In the genomic region with DNA sequence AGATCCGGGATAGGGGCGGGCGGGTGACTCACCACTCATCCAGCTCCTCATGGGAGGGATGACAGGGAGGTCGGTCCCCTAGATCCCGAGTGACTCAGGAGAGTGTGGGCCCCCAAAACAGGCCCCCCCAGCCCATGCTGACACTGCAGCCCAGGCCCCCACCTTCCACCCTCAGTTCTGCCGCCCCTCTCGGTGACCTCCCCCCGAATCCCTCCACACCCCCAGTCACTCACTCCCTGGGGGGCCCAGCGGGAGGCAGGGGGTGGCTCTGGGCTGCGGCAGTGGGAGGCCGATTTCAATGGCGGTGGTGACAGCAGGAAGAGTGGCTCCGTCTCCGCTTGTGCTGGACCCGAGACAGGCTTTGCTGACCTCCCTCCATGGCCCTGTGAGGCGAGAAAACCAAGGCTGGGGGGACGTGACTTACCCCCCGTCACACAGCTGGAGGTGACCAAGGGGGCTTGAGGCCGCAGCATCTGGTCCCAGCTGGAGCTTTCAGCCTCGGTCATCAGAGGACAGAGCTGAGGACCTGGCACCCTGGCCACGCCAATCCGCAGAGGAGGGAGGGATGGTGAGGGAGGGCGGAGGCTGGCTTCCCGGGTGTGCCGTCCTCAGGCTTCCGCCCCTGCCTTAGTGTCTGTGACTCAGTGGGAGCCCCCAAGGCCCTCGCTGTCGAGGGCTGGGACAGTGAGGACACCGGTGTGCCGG, we compare ENCODE assay signal across 22 cellular contexts. TPM values are rescaled to one million over a fixed set of nuclear protein-coding genes. Genes with fewer than 3 reads are reported as not detected.
A peak's percentile ranks its signal among the peaks of the same experiment; 100 is the strongest.
DNase-seq lines count a peak whose midpoint lies in the region; ATAC-seq and TF ChIP-seq lines count a peak whose summit lies in the region.
"Had no signal": no experiment of that assay in that cellular context is flagged by ENCODE, and none has a peak within 500 bp of the region (broad histone marks: within the 10 kb centered on the region; RNA-seq: fewer than 3 reads in every experiment).

No MANE protein-coding gene starts in this region.

- DNase-seq in AG08396 (ENCODE audit: low spot score): peak; percentile 69
- peak; percentile 76 for DNase-seq in astrocyte of the hippocampus (ENCODE audit: low read depth, low spot score)
- DNase-seq in left lung: no peak
- no peak for DNase-seq in LoVo (ENCODE audit: low spot score)
- no peak for DNase-seq in dermis blood vessel endothelial cell
- no peak for DNase-seq in NOMO-1 (lab: John Stamatoyannopoulos, UW; ENCODE audit: unreplicated experiment in 2 of 2)
- DNase-seq: activated CD4-positive, alpha-beta T cell treated with anti-CD3 and anti-CD28 coated beads, Interleukin-2, amount 10 ng/mL, durations not matched to agents 7 days and 5 days; activated T-cell treated with anti-CD3 and anti-CD28 coated beads, Interleukin-2, amount 50 U/mL, for 4 hours; CD4-positive, CD25-positive, alpha-beta regulatory T cell; effector CD4-positive, alpha-beta T cell; GOT3; heart left ventricle; kidney glomerular epithelial cell; NCI-H2081 treated with DMSO at 0.1 percent for 48 hours; NCI-H345; NCI-H774; stimulated activated naive CD4-positive, alpha-beta T cell treated with Interleukin-2 at 50 U/mL for 16 hours had no signal

- H3K4me1 ChIP-seq in HEK293 (ENCODE audit: control insufficient read depth, insufficient read depth, low read length) (no peaks in the 10 kb centered on the region), left lung (no peaks in the 10 kb centered on the region)

- H3K36me3 ChIP-seq in HEK293 (ENCODE audit: control insufficient read depth in 2 of 2, insufficient read depth in 1 of 2, low read length in 2 of 2): peaks cover 0 to 68% of the 10 kb centered on the region in 2 experiments; a peak in 1 of 3 replicates
- H3K36me3 ChIP-seq in left lung: peaks cover 0 to 24% of the 10 kb centered on the region in 2 donors

- H3K27ac ChIP-seq in HEK293 (ENCODE audit: extremely low read depth, low read depth, low read length) (no peak overlapping the region), left lung (no peak overlapping the region)
- H3K27ac ChIP-seq: heart left ventricle had no signal

- ATAC-seq in left lung (peak; percentile 1), HG03565 (IDR thresholded peaks at IDR 0.05; ENCODE audit: unreplicated experiment) (no peak)
- ATAC-seq: activated T-cell treated with anti-CD3 and anti-CD28 coated beads, Interleukin-2, amount 50 U/mL, for 4 hours had no signal

- POLR2A ChIA-PET in HEK293 (lab: Yijun Ruan, JAX): no interaction called here

- H3K27me3 ChIP-seq in left lung: no peaks in the 10 kb centered on the region
- H3K27me3 ChIP-seq: heart left ventricle had no signal

- no peak for TF ChIP-seq CTCF in HEK293 (tag by site-specific recombination; IDR thresholded peaks at IDR 0.05)
- no peak for TF ChIP-seq CTCF in left lung (IDR thresholded peaks at IDR 0.05)

- CTCF ChIA-PET in HEK293 (lab: Yijun Ruan, JAX): interaction anchor here (1.2 kb wide), 2 partner anchors 10 to 23 kb away, joined by 4 read pairs; no protein-coding TSS in a partner anchor

- no peak overlapping the region for H3K4me3 ChIP-seq in HEK293 (ENCODE audit: low read depth, low read length)
- H3K4me3 ChIP-seq in left lung: no peak overlapping the region
- H3K4me3 ChIP-seq: heart left ventricle had no signal

- intact Hi-C loops in left lung (cut with DNase I): no loop called here

- H3K9me3 ChIP-seq in HEK293 (ENCODE audit: control insufficient read depth, insufficient read depth, low read depth, low read length): no peaks in the 10 kb centered on the region
- no peaks in the 10 kb centered on the region for H3K9me3 ChIP-seq in left lung
- H3K9me3 ChIP-seq: heart left ventricle had no signal

TF ChIP-seq in HEK293, 187 proteins besides CTCF, POLR2A, EP300 and RAD21 (continues in another document):
- TF ChIP-seq, protein P1, sequence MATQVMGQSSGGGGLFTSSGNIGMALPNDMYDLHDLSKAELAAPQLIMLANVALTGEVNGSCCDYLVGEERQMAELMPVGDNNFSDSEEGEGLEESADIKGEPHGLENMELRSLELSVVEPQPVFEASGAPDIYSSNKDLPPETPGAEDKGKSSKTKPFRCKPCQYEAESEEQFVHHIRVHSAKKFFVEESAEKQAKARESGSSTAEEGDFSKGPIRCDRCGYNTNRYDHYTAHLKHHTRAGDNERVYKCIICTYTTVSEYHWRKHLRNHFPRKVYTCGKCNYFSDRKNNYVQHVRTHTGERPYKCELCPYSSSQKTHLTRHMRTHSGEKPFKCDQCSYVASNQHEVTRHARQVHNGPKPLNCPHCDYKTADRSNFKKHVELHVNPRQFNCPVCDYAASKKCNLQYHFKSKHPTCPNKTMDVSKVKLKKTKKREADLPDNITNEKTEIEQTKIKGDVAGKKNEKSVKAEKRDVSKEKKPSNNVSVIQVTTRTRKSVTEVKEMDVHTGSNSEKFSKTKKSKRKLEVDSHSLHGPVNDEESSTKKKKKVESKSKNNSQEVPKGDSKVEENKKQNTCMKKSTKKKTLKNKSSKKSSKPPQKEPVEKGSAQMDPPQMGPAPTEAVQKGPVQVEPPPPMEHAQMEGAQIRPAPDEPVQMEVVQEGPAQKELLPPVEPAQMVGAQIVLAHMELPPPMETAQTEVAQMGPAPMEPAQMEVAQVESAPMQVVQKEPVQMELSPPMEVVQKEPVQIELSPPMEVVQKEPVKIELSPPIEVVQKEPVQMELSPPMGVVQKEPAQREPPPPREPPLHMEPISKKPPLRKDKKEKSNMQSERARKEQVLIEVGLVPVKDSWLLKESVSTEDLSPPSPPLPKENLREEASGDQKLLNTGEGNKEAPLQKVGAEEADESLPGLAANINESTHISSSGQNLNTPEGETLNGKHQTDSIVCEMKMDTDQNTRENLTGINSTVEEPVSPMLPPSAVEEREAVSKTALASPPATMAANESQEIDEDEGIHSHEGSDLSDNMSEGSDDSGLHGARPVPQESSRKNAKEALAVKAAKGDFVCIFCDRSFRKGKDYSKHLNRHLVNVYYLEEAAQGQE (tag by site-specific recombination; IDR thresholded peaks at IDR 0.05): no peak
- TF ChIP-seq ZNF16 (tag by site-specific recombination; IDR thresholded peaks at IDR 0.05; ENCODE audit: low read depth) (no peak), ZBTB7A (tag by site-specific recombination; IDR thresholded peaks at IDR 0.05; ENCODE audit: low read depth) (0 out of 2 replicates have a peak, but pooled peaks have one; percentile 15), ZNF341 (tag by site-specific recombination; IDR thresholded peaks at IDR 0.05; ENCODE audit: low read depth) (no peak), SP2 (tag by site-specific recombination; IDR thresholded peaks at IDR 0.05) (peak; percentile 45), GFI1B (tag by site-specific recombination; IDR thresholded peaks at IDR 0.05) (no peak), BCL11B (tag by site-specific recombination; IDR thresholded peaks at IDR 0.05; ENCODE audit: low read depth) (peak; percentile 40; the same call in 1 of the 2 replicates), GLIS2 (tag by site-specific recombination; IDR thresholded peaks at IDR 0.05) (peak; percentile 91), SP7 (tag by site-specific recombination; IDR thresholded peaks at IDR 0.05) (no peak), ZFHX2 (tag by site-specific recombination; conservative IDR thresholded peaks at IDR 0.05) (peak; percentile 62), ZBTB20 (tag by site-specific recombination; IDR thresholded peaks at IDR 0.05) (no peak), TCF7L2 (IDR thresholded peaks at IDR 0.05; ENCODE audit: borderline replicate concordance, low read depth, low read length) (no peak), ZNF629 (tag by site-specific recombination; IDR thresholded peaks at IDR 0.05) (no peak), ZSCAN30 (tag by site-specific recombination; IDR thresholded peaks at IDR 0.05) (no peak), ZIC2 (tag by site-specific recombination; IDR thresholded peaks at IDR 0.05) (peak; percentile 88), KLF1 (tag by site-specific recombination; IDR thresholded peaks at IDR 0.05) (peak; percentile 34; the same call in 1 of the 2 replicates), GLIS1 (tag by site-specific recombination; IDR thresholded peaks at IDR 0.05) (peak; percentile 100), EGR2 (tag by site-specific recombination; IDR thresholded peaks at IDR 0.05; ENCODE audit: low read depth) (0 out of 2 replicates have a peak, but pooled peaks have one; percentile 30), HOXD13 (CRISPR knock-in tag; IDR thresholded peaks at IDR 0.05; ENCODE audit: borderline replicate concordance) (no peak), ZNF621 (tag by site-specific recombination; IDR thresholded peaks at IDR 0.05) (no peak), WT1 (tag by site-specific recombination; IDR thresholded peaks at IDR 0.05) (peak; percentile 47; the same call in 1 of the 2 replicates)
- TF ChIP-seq, protein P2, sequence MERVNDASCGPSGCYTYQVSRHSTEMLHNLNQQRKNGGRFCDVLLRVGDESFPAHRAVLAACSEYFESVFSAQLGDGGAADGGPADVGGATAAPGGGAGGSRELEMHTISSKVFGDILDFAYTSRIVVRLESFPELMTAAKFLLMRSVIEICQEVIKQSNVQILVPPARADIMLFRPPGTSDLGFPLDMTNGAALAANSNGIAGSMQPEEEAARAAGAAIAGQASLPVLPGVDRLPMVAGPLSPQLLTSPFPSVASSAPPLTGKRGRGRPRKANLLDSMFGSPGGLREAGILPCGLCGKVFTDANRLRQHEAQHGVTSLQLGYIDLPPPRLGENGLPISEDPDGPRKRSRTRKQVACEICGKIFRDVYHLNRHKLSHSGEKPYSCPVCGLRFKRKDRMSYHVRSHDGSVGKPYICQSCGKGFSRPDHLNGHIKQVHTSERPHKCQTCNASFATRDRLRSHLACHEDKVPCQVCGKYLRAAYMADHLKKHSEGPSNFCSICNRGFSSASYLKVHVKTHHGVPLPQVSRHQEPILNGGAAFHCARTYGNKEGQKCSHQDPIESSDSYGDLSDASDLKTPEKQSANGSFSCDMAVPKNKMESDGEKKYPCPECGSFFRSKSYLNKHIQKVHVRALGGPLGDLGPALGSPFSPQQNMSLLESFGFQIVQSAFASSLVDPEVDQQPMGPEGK (tag by site-specific recombination; IDR thresholded peaks at IDR 0.05): peak; percentile 83

RNA-seq across cellular contexts. Expression of gene GPSM1, which starts 9.0 kb away (rescaled TPM):
- 10 to 100 TPM; 21.7 to 22.4 TPM for total RNA-seq in left lung
- total RNA-seq in dermis blood vessel endothelial cell: 27.2 and 37.1 TPM in 2 replicates

RNA-seq across cellular contexts. Expression of gene DNLZ, which starts 27.2 kb away (rescaled TPM):
- total RNA-seq in left lung: 10 to 100 TPM; 12.0 to 17.5 TPM
- 15.4 and 34.5 TPM in 2 replicates for total RNA-seq in dermis blood vessel endothelial cell

RNA-seq across cellular contexts. Expression of gene CCDC187, which starts 32.4 kb away (rescaled TPM):
- total RNA-seq in left lung (1 to 10 TPM in 1 of 2 donors, under 1 TPM in 1; 0.47 to 2.6 TPM), dermis blood vessel endothelial cell (not detected in 2 replicates)
- total RNA-seq: activated CD4-positive, alpha-beta T cell treated with anti-CD3 and anti-CD28 coated beads, Interleukin-2, amount 10 ng/mL, durations not matched to agents 7 days and 5 days; CD4-positive, CD25-positive, alpha-beta regulatory T cell; chondrocyte; MCF 10A; posterior vena cava had no signal

RNA-seq across cellular contexts. Expression of gene CARD9, which starts 37.2 kb away (rescaled TPM):
- total RNA-seq in left lung (10 to 100 TPM in 1 of 2 donors, 1 to 10 TPM in 1; 6.6 to 11.1 TPM), dermis blood vessel endothelial cell (0.34 and 1.1 TPM in 2 replicates)

Comparison
In these comparisons a context has a peak if more than half of its experiments do, and no peak if none do; other contexts are left out.
1. DNase-seq: peak in AG08396 (single experiment) and astrocyte of the hippocampus (single experiment); none in left lung (0 of 2), LoVo (single experiment), dermis blood vessel endothelial cell (single experiment) and NOMO-1 (0 of 2).